1 cellular context compared by ENCODE assay signal in the genomic region with DNA sequence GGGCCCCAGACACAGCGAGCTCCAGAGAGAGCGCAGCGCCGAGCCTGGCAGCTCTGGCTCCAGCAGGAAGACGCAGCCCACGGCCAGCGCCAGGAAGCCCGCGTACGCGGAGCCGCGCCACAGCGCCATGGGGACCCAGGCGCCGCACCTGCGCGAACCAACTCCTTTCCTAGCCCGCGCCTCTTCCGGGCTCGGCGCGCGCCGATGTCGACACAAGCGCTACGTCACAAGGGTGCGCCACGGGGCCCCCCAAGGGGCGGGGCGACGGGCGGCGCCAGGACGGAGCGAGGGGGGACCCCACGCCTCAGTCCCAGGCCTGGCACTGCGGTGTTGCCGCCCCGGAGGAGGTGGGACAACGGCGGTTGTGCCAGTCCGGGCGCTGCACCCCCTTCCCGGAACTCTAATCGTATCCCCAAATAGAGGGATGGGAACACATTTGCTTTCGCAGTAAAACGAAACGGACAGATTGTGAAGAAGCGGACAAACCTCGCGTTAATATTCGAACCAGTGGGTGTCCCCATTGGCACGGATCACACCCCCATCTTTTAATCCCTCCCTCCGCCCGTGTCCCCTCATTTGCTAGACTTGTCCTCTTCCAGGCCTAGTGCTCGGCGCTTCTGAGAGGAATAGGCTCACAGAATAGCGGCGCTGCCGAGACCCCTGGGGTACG.
TF ChIP-seq lines count a peak whose summit lies in the region.

A gene (minus strand): TSS at position 196 of the 670 bp plus-strand sequence. CDS start 67 bp downstream, at position 129.

TF ChIP-seq in HepG2, 621 proteins besides CTCF, POLR2A, EP300 and RAD21 (continued from another document):
- TF ChIP-seq, protein P1, sequence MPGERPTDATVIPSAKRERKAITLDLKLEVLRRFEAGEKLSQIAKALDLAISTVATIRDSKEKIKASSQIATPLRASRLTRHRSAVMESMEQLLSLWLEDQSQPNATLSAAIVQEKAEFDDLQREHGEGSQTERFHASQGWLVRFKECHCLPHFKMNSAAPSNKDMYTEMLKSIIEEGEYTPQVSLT (CRISPR knock-in tag; IDR thresholded peaks at IDR 0.05; ENCODE audit: borderline replicate concordance, low read depth) = no peak
- TF ChIP-seq, protein P2, sequence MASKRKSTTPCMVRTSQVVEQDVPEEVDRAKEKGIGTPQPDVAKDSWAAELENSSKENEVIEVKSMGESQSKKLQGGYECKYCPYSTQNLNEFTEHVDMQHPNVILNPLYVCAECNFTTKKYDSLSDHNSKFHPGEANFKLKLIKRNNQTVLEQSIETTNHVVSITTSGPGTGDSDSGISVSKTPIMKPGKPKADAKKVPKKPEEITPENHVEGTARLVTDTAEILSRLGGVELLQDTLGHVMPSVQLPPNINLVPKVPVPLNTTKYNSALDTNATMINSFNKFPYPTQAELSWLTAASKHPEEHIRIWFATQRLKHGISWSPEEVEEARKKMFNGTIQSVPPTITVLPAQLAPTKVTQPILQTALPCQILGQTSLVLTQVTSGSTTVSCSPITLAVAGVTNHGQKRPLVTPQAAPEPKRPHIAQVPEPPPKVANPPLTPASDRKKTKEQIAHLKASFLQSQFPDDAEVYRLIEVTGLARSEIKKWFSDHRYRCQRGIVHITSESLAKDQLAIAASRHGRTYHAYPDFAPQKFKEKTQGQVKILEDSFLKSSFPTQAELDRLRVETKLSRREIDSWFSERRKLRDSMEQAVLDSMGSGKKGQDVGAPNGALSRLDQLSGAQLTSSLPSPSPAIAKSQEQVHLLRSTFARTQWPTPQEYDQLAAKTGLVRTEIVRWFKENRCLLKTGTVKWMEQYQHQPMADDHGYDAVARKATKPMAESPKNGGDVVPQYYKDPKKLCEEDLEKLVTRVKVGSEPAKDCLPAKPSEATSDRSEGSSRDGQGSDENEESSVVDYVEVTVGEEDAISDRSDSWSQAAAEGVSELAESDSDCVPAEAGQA (IDR thresholded peaks at IDR 0.05; ENCODE audit: low read depth) = peak; percentile 87
- TF ChIP-seq, protein P2 (CRISPR knock-in tag; IDR thresholded peaks at IDR 0.05; ENCODE audit: borderline replicate concordance) = 0 out of 2 replicates have a peak, but pooled peaks have one; percentile 21
- TF ChIP-seq TRIM24 (CRISPR knock-in tag; IDR thresholded peaks at IDR 0.05) (no peak), CCAR2 (optimal IDR thresholded peaks at IDR 0.05; ENCODE audit: low read depth, low read length) (no peak), ZNF143 (CRISPR knock-in tag; IDR thresholded peaks at IDR 0.05) (peak; percentile 53; the same call in 1 of the 2 replicates), ZNF773 (CRISPR knock-in tag; IDR thresholded peaks at IDR 0.05; ENCODE audit: borderline replicate concordance) (peak; percentile 38; the same call in 1 of the 2 replicates), ZFP62 (CRISPR knock-in tag; IDR thresholded peaks at IDR 0.05) (no peak), PHB2 (IDR thresholded peaks at IDR 0.05; ENCODE audit: partially characterized antibody) (no peak), NONO (IDR thresholded peaks at IDR 0.05) (no peak), NONO (CRISPR knock-in tag; conservative IDR thresholded peaks at IDR 0.05) (peak; percentile 97), CCDC6 (CRISPR knock-in tag; IDR thresholded peaks at IDR 0.05) (peak; percentile 27; the same call in 1 of the 2 replicates), FOXJ3 (CRISPR knock-in tag; IDR thresholded peaks at IDR 0.05; ENCODE audit: borderline replicate concordance) (no peak), FOXO1 (CRISPR knock-in tag; IDR thresholded peaks at IDR 0.05) (peak; percentile 58), HHEX (CRISPR knock-in tag; IDR thresholded peaks at IDR 0.05) (no peak), ZNF326 (CRISPR knock-in tag; IDR thresholded peaks at IDR 0.05; ENCODE audit: borderline replicate concordance) (no peak), GLI4 (CRISPR knock-in tag; IDR thresholded peaks at IDR 0.05; ENCODE audit: borderline replicate concordance) (no peak), YEATS4 (CRISPR knock-in tag; IDR thresholded peaks at IDR 0.05; ENCODE audit: borderline replicate concordance) (peak; percentile 97), ZNF839 (CRISPR knock-in tag; IDR thresholded peaks at IDR 0.05; ENCODE audit: borderline replicate concordance) (peak; percentile 3; the same call in 1 of the 2 replicates), ATF7 (IDR thresholded peaks at IDR 0.05) (no peak), ATF7 (CRISPR knock-in tag; IDR thresholded peaks at IDR 0.05) (no peak), KLF6 (CRISPR knock-in tag; IDR thresholded peaks at IDR 0.05) (peak; percentile 45; the same call in 1 of the 2 replicates)
- TF ChIP-seq, protein P3, sequence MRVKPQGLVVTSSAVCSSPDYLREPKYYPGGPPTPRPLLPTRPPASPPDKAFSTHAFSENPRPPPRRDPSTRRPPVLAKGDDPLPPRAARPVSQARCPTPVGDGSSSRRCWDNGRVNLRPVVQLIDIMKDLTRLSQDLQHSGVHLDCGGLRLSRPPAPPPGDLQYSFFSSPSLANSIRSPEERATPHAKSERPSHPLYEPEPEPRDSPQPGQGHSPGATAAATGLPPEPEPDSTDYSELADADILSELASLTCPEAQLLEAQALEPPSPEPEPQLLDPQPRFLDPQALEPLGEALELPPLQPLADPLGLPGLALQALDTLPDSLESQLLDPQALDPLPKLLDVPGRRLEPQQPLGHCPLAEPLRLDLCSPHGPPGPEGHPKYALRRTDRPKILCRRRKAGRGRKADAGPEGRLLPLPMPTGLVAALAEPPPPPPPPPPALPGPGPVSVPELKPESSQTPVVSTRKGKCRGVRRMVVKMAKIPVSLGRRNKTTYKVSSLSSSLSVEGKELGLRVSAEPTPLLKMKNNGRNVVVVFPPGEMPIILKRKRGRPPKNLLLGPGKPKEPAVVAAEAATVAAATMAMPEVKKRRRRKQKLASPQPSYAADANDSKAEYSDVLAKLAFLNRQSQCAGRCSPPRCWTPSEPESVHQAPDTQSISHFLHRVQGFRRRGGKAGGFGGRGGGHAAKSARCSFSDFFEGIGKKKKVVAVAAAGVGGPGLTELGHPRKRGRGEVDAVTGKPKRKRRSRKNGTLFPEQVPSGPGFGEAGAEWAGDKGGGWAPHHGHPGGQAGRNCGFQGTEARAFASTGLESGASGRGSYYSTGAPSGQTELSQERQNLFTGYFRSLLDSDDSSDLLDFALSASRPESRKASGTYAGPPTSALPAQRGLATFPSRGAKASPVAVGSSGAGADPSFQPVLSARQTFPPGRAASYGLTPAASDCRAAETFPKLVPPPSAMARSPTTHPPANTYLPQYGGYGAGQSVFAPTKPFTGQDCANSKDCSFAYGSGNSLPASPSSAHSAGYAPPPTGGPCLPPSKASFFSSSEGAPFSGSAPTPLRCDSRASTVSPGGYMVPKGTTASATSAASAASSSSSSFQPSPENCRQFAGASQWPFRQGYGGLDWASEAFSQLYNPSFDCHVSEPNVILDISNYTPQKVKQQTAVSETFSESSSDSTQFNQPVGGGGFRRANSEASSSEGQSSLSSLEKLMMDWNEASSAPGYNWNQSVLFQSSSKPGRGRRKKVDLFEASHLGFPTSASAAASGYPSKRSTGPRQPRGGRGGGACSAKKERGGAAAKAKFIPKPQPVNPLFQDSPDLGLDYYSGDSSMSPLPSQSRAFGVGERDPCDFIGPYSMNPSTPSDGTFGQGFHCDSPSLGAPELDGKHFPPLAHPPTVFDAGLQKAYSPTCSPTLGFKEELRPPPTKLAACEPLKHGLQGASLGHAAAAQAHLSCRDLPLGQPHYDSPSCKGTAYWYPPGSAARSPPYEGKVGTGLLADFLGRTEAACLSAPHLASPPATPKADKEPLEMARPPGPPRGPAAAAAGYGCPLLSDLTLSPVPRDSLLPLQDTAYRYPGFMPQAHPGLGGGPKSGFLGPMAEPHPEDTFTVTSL (CRISPR knock-in tag; IDR thresholded peaks at IDR 0.05; ENCODE audit: borderline replicate concordance) = no peak
